8 cellular contexts compared by ENCODE assay signal in the genomic region with DNA sequence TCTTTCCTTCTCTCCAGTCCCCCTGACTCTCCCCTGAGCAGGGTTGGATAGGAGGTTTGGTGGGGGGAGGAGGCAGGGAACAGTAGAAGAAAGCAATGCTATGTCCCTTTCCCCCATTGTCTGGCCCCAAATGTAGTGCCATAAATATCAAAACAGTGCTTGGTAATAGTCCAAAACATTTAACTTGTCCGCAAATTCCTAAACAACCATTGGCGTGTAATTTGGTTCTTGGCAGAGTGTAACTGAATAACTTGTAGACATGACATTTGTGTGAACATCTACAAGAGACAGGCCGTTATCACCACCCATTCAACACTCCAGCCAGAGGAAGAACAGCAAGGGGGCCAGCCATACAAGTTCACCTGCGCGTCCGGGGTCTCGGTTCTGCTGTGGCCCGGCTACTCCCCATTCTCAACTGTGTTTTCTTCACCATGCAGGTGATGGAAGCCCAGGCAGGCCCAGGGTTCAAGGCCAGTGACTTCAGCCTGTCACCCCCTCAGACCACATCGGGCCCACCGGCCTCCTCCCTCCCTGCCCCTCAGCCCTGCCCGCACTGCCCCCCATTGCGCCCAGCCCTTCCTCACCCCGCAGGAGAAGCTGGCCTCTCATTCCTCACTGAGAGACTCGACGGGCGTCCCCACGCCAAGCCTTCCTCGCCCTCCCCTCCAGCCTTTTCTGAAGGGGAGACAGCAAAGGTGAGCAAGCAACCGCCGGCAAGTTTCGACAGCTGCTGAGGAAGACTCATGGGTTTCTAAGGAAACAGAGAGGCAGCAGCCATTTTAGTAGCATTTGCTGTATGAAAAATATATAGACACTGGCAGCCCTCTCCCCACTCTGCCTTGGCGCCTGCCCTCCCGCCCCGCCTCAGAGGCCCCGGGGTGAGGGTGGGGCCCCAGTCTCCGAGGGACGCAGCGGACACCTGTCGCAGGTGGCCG. TPM values are rescaled to one million over a fixed set of nuclear protein-coding genes. Genes with fewer than 3 reads are reported as not detected.
DNase-seq lines count a peak whose midpoint lies in the region; ATAC-seq and TF ChIP-seq lines count a peak whose summit lies in the region.

No MANE protein-coding gene starts in this region.

- H2BK15ac ChIP-seq in mesenchymal stem cell (ENCODE audit: low read depth, poor library complexity, severe bottlenecking) = no peak overlapping the region

- H3K4me2 ChIP-seq in mesenchymal stem cell (ENCODE audit: low read length, poor library complexity, severe bottlenecking) = peak overlapping the region; percentile 97

- no peak overlapping the region for H3K23ac ChIP-seq in mesenchymal stem cell (ENCODE audit: low read length in 2 of 2)

- no peak overlapping the region for H3K4ac ChIP-seq in mesenchymal stem cell (ENCODE audit: low read depth in 1 of 2, low read length in 2 of 2)

- no peak overlapping the region for H4K8ac ChIP-seq in mesenchymal stem cell (ENCODE audit: low read length)

- peaks cover 63% of the 10 kb centered on the region for H3K27me3 Mint-ChIP-seq in activated naive CD4-positive, alpha-beta T cell treated with anti-CD3 and anti-CD28 coated beads, Interleukin-2, amount 10 ng/mL, durations not matched to agents 7 days and 5 days
- peaks cover 56% of the 10 kb centered on the region for H3K27me3 Mint-ChIP-seq in HFFc6 (ENCODE audit: insufficient read depth)

- H3K27me3 ChIP-seq in body of pancreas (peaks cover 0 to 12% of the 10 kb centered on the region in 2 donors), mesenchymal stem cell (ENCODE audit: control insufficient read depth in 1 of 2, insufficient read depth in 1 of 2, low read length in 2 of 2) (peaks cover 29 to 50% of the 10 kb centered on the region in 2 experiments), vagina (peaks cover 5% of the 10 kb centered on the region)

- H3K4me3 ChIP-seq in body of pancreas (peak overlapping the region in 1 of 2 donors; percentile 17), mesenchymal stem cell (ENCODE audit: insufficient read depth in 1 of 2, low read depth in 1 of 2, low read length in 2 of 2) (peak overlapping the region in 1 of 2 experiments; percentile 70), vagina (peak overlapping the region; percentile 35 to 54)

- H3K4me3 Mint-ChIP-seq in activated naive CD4-positive, alpha-beta T cell treated with anti-CD3 and anti-CD28 coated beads, Interleukin-2, amount 10 ng/mL, durations not matched to agents 7 days and 5 days = peak overlapping the region; percentile 37
- H3K4me3 Mint-ChIP-seq in HFFc6 = no peak overlapping the region; the same call in 1 of the 2 replicates

- H3K27ac ChIP-seq in body of pancreas (no peak overlapping the region), mesenchymal stem cell (ENCODE audit: low read length, poor library complexity, severe bottlenecking) (no peak overlapping the region), vagina (no peak overlapping the region)

- ATAC-seq in body of pancreas (peak; percentile 37), GM18519 (IDR thresholded peaks at IDR 0.05; ENCODE audit: low FRiP score, unreplicated experiment) (no peak)

- H3K4me1 ChIP-seq in body of pancreas (peaks cover 18% of the 10 kb centered on the region), mesenchymal stem cell (ENCODE audit: control insufficient read depth, insufficient read depth, low read depth, low read length) (peaks cover 12% of the 10 kb centered on the region), vagina (peaks cover 6% of the 10 kb centered on the region)

- WGBS in body of pancreas, 2 donors = 31 to 39% methylated on average over 24 to 30 of the region's 30 CpGs
- 45% methylated on average over 24 of the region's 30 CpGs for WGBS in mesenchymal stem cell

- peak; percentile 24 for DNase-seq in activated naive CD4-positive, alpha-beta T cell treated with anti-CD3 and anti-CD28 coated beads, Interleukin-2, amount 10 ng/mL, durations not matched to agents 7 days and 5 days
- no peak for DNase-seq in activated naive CD4-positive, alpha-beta T cell treated with Interleukin-2 at 50 U/mL for 16 hours
- DNase-seq in body of pancreas (peak in 1 of 4 donors; percentile 13), mesenchymal stem cell (no peak), vagina (ENCODE audit: extremely low spot score in 2 of 2) (no peak), HFFc6 (no peak)
- no peak for DNase-seq in effector CD8-positive, alpha-beta T cell (lab: John Stamatoyannopoulos, UW)

- H3K9ac ChIP-seq in mesenchymal stem cell (ENCODE audit: low read length) = no peak overlapping the region

- CTCF ChIA-PET in activated naive CD4-positive, alpha-beta T cell treated with anti-CD3 and anti-CD28 coated beads, Interleukin-2, amount 10 ng/mL, durations not matched to agents 7 days and 5 days (lab: Charles Lee) = no interaction called here

- no peak for TF ChIP-seq POLR2A in body of pancreas (IDR thresholded peaks at IDR 0.05)
- TF ChIP-seq POLR2A in vagina (IDR thresholded peaks at IDR 0.05) = no peak

- intact Hi-C loops in body of pancreas (cut with DNase I) = no loop called here
- intact Hi-C loops in vagina (cut with DNase I) = no loop called here

- H3K36me3 ChIP-seq in body of pancreas (replicated peaks in 1 of 2; ENCODE audit: insufficient read depth in 1 of 2, low read depth in 2 of 2) = no peaks in the 10 kb centered on the region
- no peaks in the 10 kb centered on the region for H3K36me3 ChIP-seq in mesenchymal stem cell (ENCODE audit: control insufficient read depth in 1 of 2, insufficient read depth in 2 of 2, low read depth in 1 of 2, low read length in 2 of 2)
- no peaks in the 10 kb centered on the region for H3K36me3 ChIP-seq in vagina

- no peak overlapping the region for H2AK5ac ChIP-seq in mesenchymal stem cell (ENCODE audit: low read length, severe bottlenecking)

- H3K27ac Mint-ChIP-seq in activated naive CD4-positive, alpha-beta T cell treated with anti-CD3 and anti-CD28 coated beads, Interleukin-2, amount 10 ng/mL, durations not matched to agents 7 days and 5 days = no peak overlapping the region
- no peak overlapping the region for H3K27ac Mint-ChIP-seq in HFFc6

- no peak overlapping the region for H2BK120ac ChIP-seq in mesenchymal stem cell (ENCODE audit: low read depth, low read length)

- no peaks in the 10 kb centered on the region for H3K9me3 ChIP-seq in body of pancreas
- no peaks in the 10 kb centered on the region for H3K9me3 ChIP-seq in mesenchymal stem cell (ENCODE audit: control insufficient read depth, low read length)
- no peaks in the 10 kb centered on the region for H3K9me3 ChIP-seq in vagina

- peaks cover 1% of the 10 kb centered on the region for H3K36me3 Mint-ChIP-seq in activated naive CD4-positive, alpha-beta T cell treated with anti-CD3 and anti-CD28 coated beads, Interleukin-2, amount 10 ng/mL, durations not matched to agents 7 days and 5 days
- H3K36me3 Mint-ChIP-seq in HFFc6 (ENCODE audit: low read depth) = no peaks in the 10 kb centered on the region

- no peak overlapping the region for H3K14ac ChIP-seq in mesenchymal stem cell (ENCODE audit: low read length in 2 of 2)

- no peak for TF ChIP-seq CTCF in body of pancreas (IDR thresholded peaks at IDR 0.05)
- no peak for TF ChIP-seq CTCF in vagina (IDR thresholded peaks at IDR 0.05)
- no peak for TF ChIP-seq CTCF in HFFc6 (IDR thresholded peaks at IDR 0.05)

- H2BK12ac ChIP-seq in mesenchymal stem cell (ENCODE audit: low read length in 2 of 2) = no peak overlapping the region

- no peak overlapping the region for H4K91ac ChIP-seq in mesenchymal stem cell (ENCODE audit: low read length)

- H2BK5ac ChIP-seq in mesenchymal stem cell (ENCODE audit: low read depth, low read length, poor library complexity, severe bottlenecking) = no peak overlapping the region

- peaks cover 9% of the 10 kb centered on the region for H3K4me1 Mint-ChIP-seq in activated naive CD4-positive, alpha-beta T cell treated with anti-CD3 and anti-CD28 coated beads, Interleukin-2, amount 10 ng/mL, durations not matched to agents 7 days and 5 days
- H3K4me1 Mint-ChIP-seq in HFFc6 (ENCODE audit: low read depth) = peaks cover 10% of the 10 kb centered on the region; the same call in 1 of the 2 replicates

- H3K79me1 ChIP-seq in mesenchymal stem cell (replicated peaks; ENCODE audit: low read length, poor library complexity, severe bottlenecking) = no peaks in the 10 kb centered on the region

- no peak overlapping the region for H2AFZ ChIP-seq in mesenchymal stem cell (ENCODE audit: low read depth, low read length)

- no peaks in the 10 kb centered on the region for H3K9me3 Mint-ChIP-seq in activated naive CD4-positive, alpha-beta T cell treated with anti-CD3 and anti-CD28 coated beads, Interleukin-2, amount 10 ng/mL, durations not matched to agents 7 days and 5 days
- H3K9me3 Mint-ChIP-seq in HFFc6 = no peaks in the 10 kb centered on the region

- H3K18ac ChIP-seq in mesenchymal stem cell (ENCODE audit: low read depth in 1 of 2, low read length in 2 of 2) = no peak overlapping the region

RNA-seq across cellular contexts. Expression of a gene that starts 0.7 kb away (rescaled TPM):
- total RNA-seq in body of pancreas (10 to 100 TPM in 1 of 2 donors, 1 to 10 TPM in 1; 4.7 to 22.4 TPM), vagina (18.4 TPM)
- 0.01 TPM for polyA plus RNA-seq in mesenchymal stem cell (2013, experiment 1 of 2)
- polyA plus RNA-seq in mesenchymal stem cell (2013, experiment 2 of 2) = 0.05 TPM
- under 1 TPM; 0.14 to 0.37 (median 0.18) TPM for total RNA-seq in HFFc6 (2021; fragmentation: NEBNext Ultra II Directional; extraction: Animal tissue kit (Norgen Biotek cat#: 25700))

Comparison
In these comparisons a context has a peak if more than half of its experiments do, and no peak if none do; other contexts are left out.
1. RNA of a gene that starts 0.7 kb away (total RNA-seq): 4.7 to 22.4 TPM in body of pancreas and 18.4 TPM in vagina (single experiment); 0.14 to 0.37 TPM in HFFc6; every median in the first group is over 4 times any median in the second.